In genomic region chr9:109311281-109311680, GRCh38 we compare ENCODE assay signal across 19 cellular contexts. TPM values are rescaled to one million over a fixed set of nuclear protein-coding genes. Genes with fewer than 3 reads are reported as not detected.
DNase-seq lines count a peak whose midpoint lies in the region; ATAC-seq, FAIRE-seq and TF ChIP-seq lines count a peak whose summit lies in the region.
"Had no signal": no experiment of that assay in that cellular context is flagged by ENCODE, and none has a peak within 500 bp of the region (broad histone marks: within the 10 kb centered on the region; RNA-seq: fewer than 3 reads in every experiment).

No MANE protein-coding gene starts in this region.

- no peaks in the 10 kb centered on the region for H3K9me1 ChIP-seq in K562 (ENCODE audit: control insufficient read depth, insufficient read depth, low read length)

- intact Hi-C loops in K562 (cut with micrococcal nuclease): no loop called here

- no peak for TF ChIP-seq EP300 in K562 (IDR thresholded peaks at IDR 0.05; ENCODE audit: low read length)

- no peaks in the 10 kb centered on the region for H3K79me2 ChIP-seq in K562 (ENCODE audit: control insufficient read depth, insufficient read depth, low read length)
- H3K79me2 ChIP-seq in trophoblast cell (ENCODE audit: control insufficient read depth, insufficient read depth, low read length, poor library complexity): peaks cover 9% of the 10 kb centered on the region

- ATAC-seq in K562 (no peak), HG02938 (IDR thresholded peaks at IDR 0.05; ENCODE audit: unreplicated experiment) (no peak)
- ATAC-seq: HepG2 had no signal

- no peaks in the 10 kb centered on the region for H3K36me3 ChIP-seq in K562 (ENCODE audit: control insufficient read depth, insufficient read depth, low read length)
- peaks cover 0 to 2% of the 10 kb centered on the region in 2 experiments for H3K36me3 ChIP-seq in trophoblast cell (ENCODE audit: control insufficient read depth in 1 of 2, insufficient read depth in 2 of 2, low read length in 2 of 2)
- H3K36me3 ChIP-seq: BE2C, spleen had no signal

- POLR2A ChIA-PET in K562 (lab: Yijun Ruan, JAX): no interaction called here

- CTCF ChIA-PET in K562 (lab: Yijun Ruan, JAX; ENCODE audit: low intra/inter-chr PET ratio): no interaction called here

- no peak overlapping the region for H3K4me2 ChIP-seq in K562 (ENCODE audit: insufficient read depth, low read length)
- no peak overlapping the region for H3K4me2 ChIP-seq in trophoblast cell (ENCODE audit: low read length)

- no peak overlapping the region for H4K8ac ChIP-seq in trophoblast cell (ENCODE audit: low read depth, low read length)

- H2AK5ac ChIP-seq in trophoblast cell (ENCODE audit: low read length): no peak overlapping the region

- H2BK12ac ChIP-seq in trophoblast cell (ENCODE audit: low read length): no peak overlapping the region

- no peak overlapping the region for H4K91ac ChIP-seq in trophoblast cell (ENCODE audit: low read depth, low read length)

- H3K27me3 ChIP-seq in K562 (ENCODE audit: control insufficient read depth in 2 of 2, insufficient read depth in 2 of 2, low read length in 2 of 2) (peaks cover 32 to 65% of the 10 kb centered on the region in 2 experiments), trophoblast cell (ENCODE audit: insufficient read depth, low read length) (no peaks in the 10 kb centered on the region)
- H3K27me3 ChIP-seq: BE2C had no signal

- H2BK5ac ChIP-seq in trophoblast cell (ENCODE audit: low read depth, low read length, poor library complexity): no peak overlapping the region

- peak; percentile 17 for DNase-seq in NCI-H1694 treated with DMSO at 0.1 percent for 48 hours (lab: John Stamatoyannopoulos, UW)
- DNase-seq in NCI-H1694 (lab: John Stamatoyannopoulos, UW): no peak
- DNase-seq in NCI-H2171 (lab: John Stamatoyannopoulos, UW): peak; percentile 95
- DNase-seq in K562 (ENCODE audit: extremely low read depth in 1 of 4, low spot score in 3 of 4): no peak
- no peak for DNase-seq in trophoblast cell
- no peak for DNase-seq in NCI-H187 (lab: John Stamatoyannopoulos, UW)
- DNase-seq in D721Med (ENCODE audit: insufficient read length, low spot score): no peak
- DNase-seq: 8988T; activated naive CD4-positive, alpha-beta T cell treated with anti-CD3 and anti-CD28 coated beads for 36 hours; activated T-cell treated with anti-CD3 and anti-CD28 coated beads, Interleukin-2, amount 50 U/mL, for 24 hours; cortex of kidney; hippocampal formation; mesendoderm; nephron progenitor cell; Right ventricle myocardium superior; spleen had no signal

- TF ChIP-seq CTCF in K562 (IDR thresholded peaks at IDR 0.05 in 2 of 3, conservative IDR thresholded peaks at IDR 0.05 in 1 of 3; ENCODE audit: insufficient read depth in 2 of 3, low read depth in 1 of 3, low read length in 3 of 3): no peak
- no peak for TF ChIP-seq CTCF in D721Med (IDR thresholded peaks at IDR 0.05; ENCODE audit: insufficient read depth, missing control alignments)

- H4K12ac ChIP-seq in trophoblast cell (ENCODE audit: low read depth, low read length): no peak overlapping the region

- no peak overlapping the region for H3K23ac ChIP-seq in trophoblast cell (ENCODE audit: low read length)

- no peak overlapping the region for H3K14ac ChIP-seq in trophoblast cell (ENCODE audit: low read length)

- no TSS peak for BruUV-seq in K562 (replicated peaks; lab: Mats Ljungman, UMichigan)

- H2BK120ac ChIP-seq in trophoblast cell (ENCODE audit: insufficient read depth, low read length, poor library complexity): no peak overlapping the region

- no peak for FAIRE-seq in K562 (lab: Jason Lieb, UNC)
- no peak for FAIRE-seq in D721Med (lab: Jason Lieb, UNC)
- FAIRE-seq: HepG2 had no signal

- H2AFZ ChIP-seq in K562 (ENCODE audit: low read depth, low read length) (no peak overlapping the region), trophoblast cell (ENCODE audit: insufficient read depth, low read length, poor library complexity) (no peak overlapping the region)

- no peak for TF ChIP-seq RAD21 in K562 (CRISPR knock-in tag; conservative IDR thresholded peaks at IDR 0.05 in 1 of 2, IDR thresholded peaks at IDR 0.05 in 1 of 2)

- H3K4ac ChIP-seq in trophoblast cell (ENCODE audit: low read depth, low read length): peak overlapping the region; percentile 37

- TF ChIP-seq POLR2A in K562 (conservative IDR thresholded peaks at IDR 0.05): no peak

- no peak overlapping the region for H3K9ac ChIP-seq in K562 (ENCODE audit: insufficient read depth in 1 of 2, low read depth in 2 of 2, low read length in 2 of 2)
- no peak overlapping the region for H3K9ac ChIP-seq in trophoblast cell (ENCODE audit: low read length)

- WGBS in K562 (ENCODE audit: insufficient coverage, low coverage, missing lambda C conversion rate): 1% methylated on average over 5 of the region's 5 CpGs
- no CpG with 5 or more reads among the region's 5 CpGs for WGBS in trophoblast cell (ENCODE audit: extremely low coverage, insufficient coverage, insufficient read length)

- in situ Hi-C loops in K562 (cut with MboI): loop anchor here (10.0 kb wide), 1 partner anchor 436 kb away; no protein-coding TSS in a partner anchor

- H3K4me1 ChIP-seq in K562 (replicated peaks in 1 of 2; ENCODE audit: control insufficient read depth in 2 of 2, insufficient read depth in 2 of 2, low read length in 2 of 2) (no peaks in the 10 kb centered on the region), trophoblast cell (ENCODE audit: control insufficient read depth in 1 of 2, insufficient read depth in 2 of 2, low read length in 2 of 2) (peaks cover 2 to 10% of the 10 kb centered on the region in 2 experiments)
- H3K4me1 ChIP-seq: BE2C, spleen had no signal

- no peaks in the 10 kb centered on the region for H3K79me1 ChIP-seq in trophoblast cell (ENCODE audit: low read length)

- no peaks in the 10 kb centered on the region for H3K9me3 ChIP-seq in K562 (replicated peaks; ENCODE audit: control insufficient read depth, insufficient read depth, low read depth, low read length)
- H3K9me3 ChIP-seq in trophoblast cell (ENCODE audit: insufficient read depth, low read depth, low read length): no peaks in the 10 kb centered on the region
- H3K9me3 ChIP-seq: BE2C, spleen had no signal

- H3K27ac ChIP-seq in K562 (ENCODE audit: extremely low read depth, low read depth, low read length) (no peak overlapping the region), trophoblast cell (ENCODE audit: low read depth, low read length) (no peak overlapping the region)
- H3K27ac ChIP-seq: spleen had no signal

- peaks cover 8% of the 10 kb centered on the region; the same call in 1 of the 2 replicates for H4K20me1 ChIP-seq in K562 (replicated peaks; ENCODE audit: control insufficient read depth, insufficient read depth, low read length)

- H3K4me3 ChIP-seq in K562: no peak overlapping the region
- no peak overlapping the region for H3K4me3 ChIP-seq in trophoblast cell (ENCODE audit: low read depth, low read length)
- H3K4me3 ChIP-seq: spleen had no signal

- no peak overlapping the region for H3K18ac ChIP-seq in trophoblast cell (ENCODE audit: low read length)

TF ChIP-seq in K562, 482 proteins besides CTCF, POLR2A, EP300 and RAD21:
- TF ChIP-seq ETV5 (CRISPR knock-in tag; IDR thresholded peaks at IDR 0.05; ENCODE audit: low read depth) (no peak), NFIC (IDR thresholded peaks at IDR 0.05) (0 out of 2 replicates have a peak, but pooled peaks have one; percentile 22)

RNA-seq across cellular contexts. Expression of gene EPB41L4B, which starts 9.6 kb away (rescaled TPM):
- total RNA-seq in K562 (2011; cell fraction: chromatin; rRNA removed; ENCODE audit: low replicate concordance): 0.30 and 0.56 TPM in 2 replicates
- 0.26 and 0.33 TPM in 2 replicates for total RNA-seq in K562 (2011; cell fraction: nucleolus; rRNA removed)
- 0.29 and 1.1 TPM in 2 replicates for total RNA-seq in K562 (2011; cell fraction: nucleoplasm; rRNA removed)
- total RNA-seq in K562 (2014; rRNA removed) (0.04 and 0.09 TPM in 2 replicates), K562 (2014; rRNA removed; fragmentation: Illumina TruSeq; extraction: Trizol) (0.29 and 0.32 TPM in 2 replicates), K562 (2015; rRNA removed; fragmentation: Illumina TruSeq; extraction: Trizol) (0.08 and 0.11 TPM in 2 replicates), K562 (2021) (0.38 and 0.63 TPM in 2 replicates)
- polyA plus RNA-seq in K562 (2011; rRNA removed) (0.22 and 0.38 TPM in 2 replicates), K562 (2014; fragmentation: Illumina TruSeq; extraction: Trizol) (0.24 and 0.30 TPM in 2 replicates), K562 (2014; fragmentation: Nextera tagmentation; extraction: Ambion mirVana) (under 1 TPM; 0.13 to 0.21 TPM), K562 (2014; rRNA removed) (0.21 and 0.28 TPM in 2 replicates)
- polyA plus RNA-seq in K562 (2011; cell fraction: cytosol; rRNA removed): 0.13 TPM in 2 replicates
- 0.38 and 0.53 TPM in 2 replicates for polyA plus RNA-seq in K562 (2011; cell fraction: nucleus; rRNA removed)
- 0.08 and 0.12 TPM in 2 replicates for polyA plus RNA-seq in K562 (2012)
- polyA minus RNA-seq in K562 (2011; rRNA and poly(A)+ RNA removed): 0.27 and 0.60 TPM in 2 replicates
- 0.46 TPM in 1 of 2 replicates, not detected in the other for polyA minus RNA-seq in K562 (2011; cell fraction: cytosol; rRNA and poly(A)+ RNA removed)
- polyA minus RNA-seq in K562 (2011; cell fraction: nucleus; rRNA and poly(A)+ RNA removed): 0.13 and 0.22 TPM in 2 replicates
- 23.7 and 24.0 TPM in 2 replicates for polyA plus RNA-seq in trophoblast cell (2013)

Comparison
In these comparisons a context has a peak if more than half of its experiments do, and no peak if none do; other contexts are left out.
1. DNase-seq: peak in NCI-H1694 treated with DMSO at 0.1 percent for 48 hours (single experiment) and NCI-H2171 (single experiment); none in NCI-H1694 (single experiment), K562 (0 of 4), trophoblast cell (0 of 2), NCI-H187 (0 of 2) and D721Med (single experiment).